In the genomic region with DNA sequence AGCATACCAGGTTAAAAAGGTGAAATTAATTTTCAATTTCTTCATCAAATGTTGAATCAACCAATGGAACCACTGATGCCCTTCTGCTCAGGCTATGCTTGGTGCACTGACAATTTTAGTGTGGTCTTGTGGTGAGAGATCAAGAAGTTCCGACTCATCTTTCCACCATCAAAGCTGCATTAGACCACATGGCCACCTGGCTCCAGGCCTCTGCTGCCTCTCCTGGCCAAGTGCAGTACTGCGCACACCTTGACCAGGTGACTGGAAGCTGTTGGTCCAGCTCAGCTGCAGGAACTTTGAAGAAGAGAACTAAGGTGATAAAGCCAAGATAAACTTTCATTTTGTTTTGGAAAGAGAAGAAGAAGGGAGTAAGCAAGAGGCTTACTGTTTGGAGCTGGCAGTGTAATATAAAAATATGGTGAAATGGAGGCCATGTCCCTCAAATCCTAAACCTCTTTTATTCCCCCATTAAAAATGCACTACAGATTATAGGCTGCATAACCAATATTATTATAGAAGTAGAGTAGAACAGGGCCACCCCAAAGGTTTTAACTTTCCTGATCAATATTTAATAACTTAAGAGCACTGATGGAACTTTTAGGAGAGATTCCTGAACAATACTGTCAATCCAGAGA, we compare ENCODE assay signal across 8 cellular contexts.
A peak's percentile ranks its signal among the peaks of the same experiment; 100 is the strongest.
DNase-seq lines count a peak whose midpoint lies in the region; ATAC-seq, FAIRE-seq and TF ChIP-seq lines count a peak whose summit lies in the region.

No MANE protein-coding gene starts in this region.

- ATAC-seq in GM18519 (IDR thresholded peaks at IDR 0.05; ENCODE audit: low FRiP score, unreplicated experiment) = peak; percentile 96
- peak; percentile 99 for ATAC-seq in HG02870 (IDR thresholded peaks at IDR 0.05; ENCODE audit: unreplicated experiment)
- no peak for ATAC-seq in PC-3

- no peaks in the 10 kb centered on the region for H3K4me1 ChIP-seq in PC-3 (ENCODE audit: insufficient read depth, low read length)

- H3K9me3 ChIP-seq in PC-3 (ENCODE audit: low read length) = no peaks in the 10 kb centered on the region

- H3K4me3 ChIP-seq in PC-3 (ENCODE audit: low read length) (no peak overlapping the region), bronchial epithelial cell (ENCODE audit: low read depth, low read length) (no peak overlapping the region), retinal pigment epithelial cell (ENCODE audit: low read length) (no peak overlapping the region)

- DNase-seq in PC-3 (peak; percentile 60), bronchial epithelial cell (ENCODE audit: low read depth) (peak; percentile 54), retinal pigment epithelial cell (ENCODE audit: low read depth) (no peak), mucosa of gallbladder (ENCODE audit: low spot score) (no peak)
- no peak for DNase-seq in activated T-helper 1 cell treated with anti-CD3 and anti-CD28 coated beads, Interleukin-12 subunit alpha, Interleukin-12 subunit beta, Interleukin-2, Interleukin-4 antibody, amounts not matched to agents 30 ng/mL and 10 ng/mL and 1 ng/mL, durations not matched to agents 14 hours and 24 hours and 36 hours (ENCODE audit: low spot score)

- no peaks in the 10 kb centered on the region for H3K9me3 Mint-ChIP-seq in activated T-helper 1 cell treated with anti-CD3 and anti-CD28 coated beads, Interleukin-12 subunit alpha, Interleukin-12 subunit beta, Interleukin-2, Interleukin-4 antibody, amounts not matched to agents 30 ng/mL and 10 ng/mL and 1 ng/mL, durations not matched to agents 14 hours and 24 hours and 36 hours

- H3K4me2 ChIP-seq in PC-3 (ENCODE audit: low read length) = no peak overlapping the region

- H3K36me3 ChIP-seq in PC-3 (ENCODE audit: low read depth, low read length) (no peaks in the 10 kb centered on the region), bronchial epithelial cell (ENCODE audit: control insufficient read depth, insufficient read depth, low read length) (no peaks in the 10 kb centered on the region)

- H3K79me2 ChIP-seq in PC-3 (ENCODE audit: low read length) = no peaks in the 10 kb centered on the region

- no peak overlapping the region for H3K4me3 Mint-ChIP-seq in activated T-helper 1 cell treated with anti-CD3 and anti-CD28 coated beads, Interleukin-12 subunit alpha, Interleukin-12 subunit beta, Interleukin-2, Interleukin-4 antibody, amounts not matched to agents 30 ng/mL and 10 ng/mL and 1 ng/mL, durations not matched to agents 14 hours and 24 hours and 36 hours

- peaks cover 2% of the 10 kb centered on the region for H3K27me3 Mint-ChIP-seq in activated T-helper 1 cell treated with anti-CD3 and anti-CD28 coated beads, Interleukin-12 subunit alpha, Interleukin-12 subunit beta, Interleukin-2, Interleukin-4 antibody, amounts not matched to agents 30 ng/mL and 10 ng/mL and 1 ng/mL, durations not matched to agents 14 hours and 24 hours and 36 hours (ENCODE audit: insufficient read depth)

- no TSS peak for BruUV-seq in PC-3 (replicated peaks; lab: Mats Ljungman, UMichigan)

- no peak overlapping the region for H3K27ac ChIP-seq in C4-2B
- H3K27ac ChIP-seq in PC-3 (ENCODE audit: low read length) = no peak overlapping the region

- H3K27me3 ChIP-seq in PC-3 (ENCODE audit: low read length) (peaks cover 20% of the 10 kb centered on the region), bronchial epithelial cell (ENCODE audit: control insufficient read depth, insufficient read depth, low read length) (no peaks in the 10 kb centered on the region)

- H4K20me1 ChIP-seq in PC-3 (ENCODE audit: low read length) = no peaks in the 10 kb centered on the region

- CTCF ChIA-PET in PC-3 (lab: Charles Lee) = interaction anchor here (0.5 kb wide), 1 partner anchor 1411 kb away, joined by 12 read pairs; no protein-coding TSS in a partner anchor

- no peak overlapping the region for H3K9ac ChIP-seq in PC-3 (ENCODE audit: low read length)

- H3K27ac Mint-ChIP-seq in activated T-helper 1 cell treated with anti-CD3 and anti-CD28 coated beads, Interleukin-12 subunit alpha, Interleukin-12 subunit beta, Interleukin-2, Interleukin-4 antibody, amounts not matched to agents 30 ng/mL and 10 ng/mL and 1 ng/mL, durations not matched to agents 14 hours and 24 hours and 36 hours = no peak overlapping the region

- H2AFZ ChIP-seq in PC-3 (ENCODE audit: low read length) = no peak overlapping the region

- no peaks in the 10 kb centered on the region for H3F3A ChIP-seq in PC-3 (ENCODE audit: low read length, unreplicated experiment)

- intact Hi-C loops in PC-3 (cut with micrococcal nuclease) = no loop called here
- intact Hi-C loops in activated T-helper 1 cell treated with anti-CD3 and anti-CD28 coated beads, Interleukin-12 subunit alpha, Interleukin-12 subunit beta, Interleukin-2, Interleukin-4 antibody, amounts not matched to agents 30 ng/mL and 10 ng/mL and 1 ng/mL, durations not matched to agents 14 hours and 24 hours and 36 hours (cut with micrococcal nuclease) = loop anchor here (1.0 kb wide), 1 partner anchor 162 kb away; no protein-coding TSS in a partner anchor

- no peaks in the 10 kb centered on the region for H3K4me1 Mint-ChIP-seq in activated T-helper 1 cell treated with anti-CD3 and anti-CD28 coated beads, Interleukin-12 subunit alpha, Interleukin-12 subunit beta, Interleukin-2, Interleukin-4 antibody, amounts not matched to agents 30 ng/mL and 10 ng/mL and 1 ng/mL, durations not matched to agents 14 hours and 24 hours and 36 hours (ENCODE audit: low read depth)

- TF ChIP-seq CTCF in C4-2B (conservative IDR thresholded peaks at IDR 0.05) = peak; percentile 92
- TF ChIP-seq CTCF in PC-3 (conservative IDR thresholded peaks at IDR 0.05; ENCODE audit: low read depth, low read length) = peak; percentile 75
- TF ChIP-seq CTCF in bronchial epithelial cell (IDR thresholded peaks at IDR 0.05; ENCODE audit: insufficient read depth, low read length, severe bottlenecking) = peak; percentile 86
- TF ChIP-seq CTCF in retinal pigment epithelial cell (conservative IDR thresholded peaks at IDR 0.05; ENCODE audit: low read depth, low read length) = peak; percentile 75

- no peak for FAIRE-seq in bronchial epithelial cell (lab: Jason Lieb, UNC)

- POLR2A ChIA-PET in PC-3 (lab: Charles Lee; ENCODE audit: unreplicated experiment) = no interaction called here

- no peaks in the 10 kb centered on the region for H3K9me2 ChIP-seq in PC-3 (replicated peaks; ENCODE audit: low read length)

- H3K36me3 Mint-ChIP-seq in activated T-helper 1 cell treated with anti-CD3 and anti-CD28 coated beads, Interleukin-12 subunit alpha, Interleukin-12 subunit beta, Interleukin-2, Interleukin-4 antibody, amounts not matched to agents 30 ng/mL and 10 ng/mL and 1 ng/mL, durations not matched to agents 14 hours and 24 hours and 36 hours (ENCODE audit: low read depth) = no peaks in the 10 kb centered on the region

Comparison
In these comparisons a context has a peak if more than half of its experiments do, and no peak if none do; other contexts are left out.
1. DNase-seq: peak in PC-3 (single experiment) and bronchial epithelial cell (single experiment); none in retinal pigment epithelial cell (single experiment), mucosa of gallbladder (single experiment) and activated T-helper 1 cell treated with anti-CD3 and anti-CD28 coated beads, Interleukin-12 subunit alpha, Interleukin-12 subunit beta, Interleukin-2, Interleukin-4 antibody, amounts not matched to agents 30 ng/mL and 10 ng/mL and 1 ng/mL, durations not matched to agents 14 hours and 24 hours and 36 hours (single experiment).
2. Peak in every context shown above with its lines, with median percentiles within 50 percentile points of each other: CTCF ChIP-seq.